Comparison of ENCODE assay signal across 1 cellular context in the genomic region with DNA sequence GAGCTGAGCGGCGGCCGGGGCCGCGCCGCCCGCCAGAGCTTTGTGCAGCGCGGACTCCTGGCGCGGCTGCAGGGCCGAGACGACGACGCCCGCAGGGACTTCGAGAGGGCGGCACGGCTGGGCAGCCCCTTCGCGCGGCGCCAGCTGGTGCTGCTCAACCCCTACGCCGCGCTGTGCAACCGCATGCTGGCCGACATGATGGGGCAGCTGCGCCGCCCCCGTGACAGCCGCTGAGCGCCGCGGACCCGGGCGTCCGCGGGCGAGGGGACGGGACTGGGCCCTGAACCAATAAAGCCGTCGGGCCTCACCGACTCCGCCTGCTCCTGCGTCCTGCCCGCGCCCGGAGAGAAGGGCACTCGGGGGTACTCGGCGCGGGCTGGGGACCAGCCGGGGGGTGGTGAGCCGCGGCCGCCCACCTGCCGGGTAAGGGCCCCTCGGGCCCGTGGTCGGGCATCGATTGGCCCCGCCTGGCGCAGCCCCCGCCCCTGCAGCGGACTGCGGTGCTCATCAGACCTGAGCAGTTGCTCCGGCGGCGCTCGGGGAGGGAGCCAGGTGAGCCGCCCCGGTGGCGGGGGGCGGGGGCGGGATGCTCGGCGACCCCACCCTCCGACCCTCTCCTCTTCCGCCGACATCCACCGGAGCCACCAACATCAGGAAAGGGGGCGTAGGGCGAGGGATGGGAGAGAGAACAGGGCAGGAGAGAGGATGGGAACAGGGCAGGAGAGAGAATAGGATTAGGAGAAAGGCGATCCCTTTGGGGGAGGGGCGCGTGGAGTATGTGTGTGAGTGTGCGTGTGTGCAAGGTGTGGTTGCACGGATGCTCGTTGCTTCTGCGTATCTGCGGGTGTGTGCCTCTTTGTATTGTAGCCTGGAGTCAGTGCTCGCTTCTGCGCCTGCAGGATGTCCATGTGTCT.
TF ChIP-seq lines count a peak whose summit lies in the region.

A gene (plus strand): TSS at position 510 of the 914 bp plus-strand sequence. CDS start 610 bp downstream, outside the sequence.

TF ChIP-seq in HepG2, 621 proteins besides CTCF, POLR2A, EP300 and RAD21 (continued from another document and continues in another):
- TF ChIP-seq, protein P1, sequence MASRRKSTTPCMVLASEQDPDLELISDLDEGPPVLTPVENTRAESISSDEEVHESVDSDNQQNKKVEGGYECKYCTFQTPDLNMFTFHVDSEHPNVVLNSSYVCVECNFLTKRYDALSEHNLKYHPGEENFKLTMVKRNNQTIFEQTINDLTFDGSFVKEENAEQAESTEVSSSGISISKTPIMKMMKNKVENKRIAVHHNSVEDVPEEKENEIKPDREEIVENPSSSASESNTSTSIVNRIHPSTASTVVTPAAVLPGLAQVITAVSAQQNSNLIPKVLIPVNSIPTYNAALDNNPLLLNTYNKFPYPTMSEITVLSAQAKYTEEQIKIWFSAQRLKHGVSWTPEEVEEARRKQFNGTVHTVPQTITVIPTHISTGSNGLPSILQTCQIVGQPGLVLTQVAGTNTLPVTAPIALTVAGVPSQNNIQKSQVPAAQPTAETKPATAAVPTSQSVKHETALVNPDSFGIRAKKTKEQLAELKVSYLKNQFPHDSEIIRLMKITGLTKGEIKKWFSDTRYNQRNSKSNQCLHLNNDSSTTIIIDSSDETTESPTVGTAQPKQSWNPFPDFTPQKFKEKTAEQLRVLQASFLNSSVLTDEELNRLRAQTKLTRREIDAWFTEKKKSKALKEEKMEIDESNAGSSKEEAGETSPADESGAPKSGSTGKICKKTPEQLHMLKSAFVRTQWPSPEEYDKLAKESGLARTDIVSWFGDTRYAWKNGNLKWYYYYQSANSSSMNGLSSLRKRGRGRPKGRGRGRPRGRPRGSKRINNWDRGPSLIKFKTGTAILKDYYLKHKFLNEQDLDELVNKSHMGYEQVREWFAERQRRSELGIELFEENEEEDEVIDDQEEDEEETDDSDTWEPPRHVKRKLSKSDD (CRISPR knock-in tag; IDR thresholded peaks at IDR 0.05; ENCODE audit: low read depth) = no peak; the same call in none of the 2 replicates
- no peak for TF ChIP-seq ZSCAN25 (CRISPR knock-in tag; IDR thresholded peaks at IDR 0.05)
- TF ChIP-seq ATF7 (IDR thresholded peaks at IDR 0.05) = no peak
- TF ChIP-seq ATF7 (CRISPR knock-in tag; IDR thresholded peaks at IDR 0.05) = no peak
- peak; percentile 74 for TF ChIP-seq KMT2A (CRISPR knock-in tag; IDR thresholded peaks at IDR 0.05)
- TF ChIP-seq, protein P2, sequence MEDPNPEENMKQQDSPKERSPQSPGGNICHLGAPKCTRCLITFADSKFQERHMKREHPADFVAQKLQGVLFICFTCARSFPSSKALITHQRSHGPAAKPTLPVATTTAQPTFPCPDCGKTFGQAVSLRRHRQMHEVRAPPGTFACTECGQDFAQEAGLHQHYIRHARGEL (CRISPR knock-in tag; IDR thresholded peaks at IDR 0.05) = 0 out of 2 replicates have a peak, but pooled peaks have one; percentile 47
- no peak for TF ChIP-seq MZF1 (CRISPR knock-in tag; IDR thresholded peaks at IDR 0.05; ENCODE audit: borderline replicate concordance)
- no peak for TF ChIP-seq ZNF598 (CRISPR knock-in tag; IDR thresholded peaks at IDR 0.05; ENCODE audit: borderline replicate concordance)
- TF ChIP-seq, protein P3, sequence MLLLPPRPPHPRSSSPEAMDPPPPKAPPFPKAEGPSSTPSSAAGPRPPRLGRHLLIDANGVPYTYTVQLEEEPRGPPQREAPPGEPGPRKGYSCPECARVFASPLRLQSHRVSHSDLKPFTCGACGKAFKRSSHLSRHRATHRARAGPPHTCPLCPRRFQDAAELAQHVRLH (CRISPR knock-in tag; IDR thresholded peaks at IDR 0.05; ENCODE audit: borderline replicate concordance, low read depth) = no peak
- 0 out of 2 replicates have a peak, but pooled peaks have one; percentile 18 for TF ChIP-seq ZNF747 (CRISPR knock-in tag; IDR thresholded peaks at IDR 0.05; ENCODE audit: borderline replicate concordance)
- peak; percentile 71 for TF ChIP-seq POLR2G (IDR thresholded peaks at IDR 0.05; ENCODE audit: low read depth, low read length)
- TF ChIP-seq NFIB (CRISPR knock-in tag; IDR thresholded peaks at IDR 0.05; ENCODE audit: borderline replicate concordance) = no peak
- TF ChIP-seq NR1H2 (CRISPR knock-in tag; IDR thresholded peaks at IDR 0.05; ENCODE audit: borderline replicate concordance, low read depth) = no peak
- peak; percentile 96 for TF ChIP-seq ZNF777 (CRISPR knock-in tag; IDR thresholded peaks at IDR 0.05)
- TF ChIP-seq, protein P4, sequence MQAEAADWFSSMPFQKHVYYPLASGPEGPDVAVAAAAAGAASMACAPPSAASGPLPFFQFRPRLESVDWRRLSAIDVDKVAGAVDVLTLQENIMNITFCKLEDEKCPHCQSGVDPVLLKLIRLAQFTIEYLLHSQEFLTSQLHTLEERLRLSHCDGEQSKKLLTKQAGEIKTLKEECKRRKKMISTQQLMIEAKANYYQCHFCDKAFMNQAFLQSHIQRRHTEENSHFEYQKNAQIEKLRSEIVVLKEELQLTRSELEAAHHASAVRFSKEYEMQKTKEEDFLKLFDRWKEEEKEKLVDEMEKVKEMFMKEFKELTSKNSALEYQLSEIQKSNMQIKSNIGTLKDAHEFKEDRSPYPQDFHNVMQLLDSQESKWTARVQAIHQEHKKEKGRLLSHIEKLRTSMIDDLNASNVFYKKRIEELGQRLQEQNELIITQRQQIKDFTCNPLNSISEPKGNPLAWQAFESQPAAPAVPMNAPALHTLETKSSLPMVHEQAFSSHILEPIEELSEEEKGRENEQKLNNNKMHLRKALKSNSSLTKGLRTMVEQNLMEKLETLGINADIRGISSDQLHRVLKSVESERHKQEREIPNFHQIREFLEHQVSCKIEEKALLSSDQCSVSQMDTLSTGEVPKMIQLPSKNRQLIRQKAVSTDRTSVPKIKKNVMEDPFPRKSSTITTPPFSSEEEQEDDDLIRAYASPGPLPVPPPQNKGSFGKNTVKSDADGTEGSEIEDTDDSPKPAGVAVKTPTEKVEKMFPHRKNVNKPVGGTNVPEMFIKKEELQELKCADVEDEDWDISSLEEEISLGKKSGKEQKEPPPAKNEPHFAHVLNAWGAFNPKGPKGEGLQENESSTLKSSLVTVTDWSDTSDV (CRISPR knock-in tag; IDR thresholded peaks at IDR 0.05) = no peak
- TF ChIP-seq, protein P5, sequence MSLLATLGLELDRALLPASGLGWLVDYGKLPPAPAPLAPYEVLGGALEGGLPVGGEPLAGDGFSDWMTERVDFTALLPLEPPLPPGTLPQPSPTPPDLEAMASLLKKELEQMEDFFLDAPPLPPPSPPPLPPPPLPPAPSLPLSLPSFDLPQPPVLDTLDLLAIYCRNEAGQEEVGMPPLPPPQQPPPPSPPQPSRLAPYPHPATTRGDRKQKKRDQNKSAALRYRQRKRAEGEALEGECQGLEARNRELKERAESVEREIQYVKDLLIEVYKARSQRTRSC (CRISPR knock-in tag; IDR thresholded peaks at IDR 0.05; ENCODE audit: low read depth) = no peak
- TF ChIP-seq FOXO1 (CRISPR knock-in tag; IDR thresholded peaks at IDR 0.05) = 0 out of 2 replicates have a peak, but pooled peaks have one; percentile 8
- TF ChIP-seq ADNP (CRISPR knock-in tag; IDR thresholded peaks at IDR 0.05) = no peak
- TF ChIP-seq, protein P6, sequence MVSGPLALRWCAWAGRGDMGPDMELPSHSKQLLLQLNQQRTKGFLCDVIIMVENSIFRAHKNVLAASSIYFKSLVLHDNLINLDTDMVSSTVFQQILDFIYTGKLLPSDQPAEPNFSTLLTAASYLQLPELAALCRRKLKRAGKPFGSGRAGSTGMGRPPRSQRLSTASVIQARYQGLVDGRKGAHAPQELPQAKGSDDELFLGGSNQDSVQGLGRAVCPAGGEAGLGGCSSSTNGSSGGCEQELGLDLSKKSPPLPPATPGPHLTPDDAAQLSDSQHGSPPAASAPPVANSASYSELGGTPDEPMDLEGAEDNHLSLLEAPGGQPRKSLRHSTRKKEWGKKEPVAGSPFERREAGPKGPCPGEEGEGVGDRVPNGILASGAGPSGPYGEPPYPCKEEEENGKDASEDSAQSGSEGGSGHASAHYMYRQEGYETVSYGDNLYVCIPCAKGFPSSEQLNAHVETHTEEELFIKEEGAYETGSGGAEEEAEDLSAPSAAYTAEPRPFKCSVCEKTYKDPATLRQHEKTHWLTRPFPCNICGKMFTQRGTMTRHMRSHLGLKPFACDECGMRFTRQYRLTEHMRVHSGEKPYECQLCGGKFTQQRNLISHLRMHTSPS (CRISPR knock-in tag; IDR thresholded peaks at IDR 0.05; ENCODE audit: low read depth) = no peak
- no peak for TF ChIP-seq RFXANK (CRISPR knock-in tag; IDR thresholded peaks at IDR 0.05)
- TF ChIP-seq, protein P7, sequence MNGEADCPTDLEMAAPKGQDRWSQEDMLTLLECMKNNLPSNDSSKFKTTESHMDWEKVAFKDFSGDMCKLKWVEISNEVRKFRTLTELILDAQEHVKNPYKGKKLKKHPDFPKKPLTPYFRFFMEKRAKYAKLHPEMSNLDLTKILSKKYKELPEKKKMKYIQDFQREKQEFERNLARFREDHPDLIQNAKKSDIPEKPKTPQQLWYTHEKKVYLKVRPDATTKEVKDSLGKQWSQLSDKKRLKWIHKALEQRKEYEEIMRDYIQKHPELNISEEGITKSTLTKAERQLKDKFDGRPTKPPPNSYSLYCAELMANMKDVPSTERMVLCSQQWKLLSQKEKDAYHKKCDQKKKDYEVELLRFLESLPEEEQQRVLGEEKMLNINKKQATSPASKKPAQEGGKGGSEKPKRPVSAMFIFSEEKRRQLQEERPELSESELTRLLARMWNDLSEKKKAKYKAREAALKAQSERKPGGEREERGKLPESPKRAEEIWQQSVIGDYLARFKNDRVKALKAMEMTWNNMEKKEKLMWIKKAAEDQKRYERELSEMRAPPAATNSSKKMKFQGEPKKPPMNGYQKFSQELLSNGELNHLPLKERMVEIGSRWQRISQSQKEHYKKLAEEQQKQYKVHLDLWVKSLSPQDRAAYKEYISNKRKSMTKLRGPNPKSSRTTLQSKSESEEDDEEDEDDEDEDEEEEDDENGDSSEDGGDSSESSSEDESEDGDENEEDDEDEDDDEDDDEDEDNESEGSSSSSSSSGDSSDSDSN (CRISPR knock-in tag; IDR thresholded peaks at IDR 0.05) = peak; percentile 81; the same call in 1 of the 2 replicates
- TF ChIP-seq KDM4B (CRISPR knock-in tag; IDR thresholded peaks at IDR 0.05) = no peak
- TF ChIP-seq RBFOX2 (IDR thresholded peaks at IDR 0.05; ENCODE audit: low read depth, low read length) = peak; percentile 88
- no peak for TF ChIP-seq LCORL (IDR thresholded peaks at IDR 0.05)
- TF ChIP-seq LCORL (CRISPR knock-in tag; IDR thresholded peaks at IDR 0.05) = no peak; the same call in 1 of the 2 replicates
- TF ChIP-seq, protein P8, sequence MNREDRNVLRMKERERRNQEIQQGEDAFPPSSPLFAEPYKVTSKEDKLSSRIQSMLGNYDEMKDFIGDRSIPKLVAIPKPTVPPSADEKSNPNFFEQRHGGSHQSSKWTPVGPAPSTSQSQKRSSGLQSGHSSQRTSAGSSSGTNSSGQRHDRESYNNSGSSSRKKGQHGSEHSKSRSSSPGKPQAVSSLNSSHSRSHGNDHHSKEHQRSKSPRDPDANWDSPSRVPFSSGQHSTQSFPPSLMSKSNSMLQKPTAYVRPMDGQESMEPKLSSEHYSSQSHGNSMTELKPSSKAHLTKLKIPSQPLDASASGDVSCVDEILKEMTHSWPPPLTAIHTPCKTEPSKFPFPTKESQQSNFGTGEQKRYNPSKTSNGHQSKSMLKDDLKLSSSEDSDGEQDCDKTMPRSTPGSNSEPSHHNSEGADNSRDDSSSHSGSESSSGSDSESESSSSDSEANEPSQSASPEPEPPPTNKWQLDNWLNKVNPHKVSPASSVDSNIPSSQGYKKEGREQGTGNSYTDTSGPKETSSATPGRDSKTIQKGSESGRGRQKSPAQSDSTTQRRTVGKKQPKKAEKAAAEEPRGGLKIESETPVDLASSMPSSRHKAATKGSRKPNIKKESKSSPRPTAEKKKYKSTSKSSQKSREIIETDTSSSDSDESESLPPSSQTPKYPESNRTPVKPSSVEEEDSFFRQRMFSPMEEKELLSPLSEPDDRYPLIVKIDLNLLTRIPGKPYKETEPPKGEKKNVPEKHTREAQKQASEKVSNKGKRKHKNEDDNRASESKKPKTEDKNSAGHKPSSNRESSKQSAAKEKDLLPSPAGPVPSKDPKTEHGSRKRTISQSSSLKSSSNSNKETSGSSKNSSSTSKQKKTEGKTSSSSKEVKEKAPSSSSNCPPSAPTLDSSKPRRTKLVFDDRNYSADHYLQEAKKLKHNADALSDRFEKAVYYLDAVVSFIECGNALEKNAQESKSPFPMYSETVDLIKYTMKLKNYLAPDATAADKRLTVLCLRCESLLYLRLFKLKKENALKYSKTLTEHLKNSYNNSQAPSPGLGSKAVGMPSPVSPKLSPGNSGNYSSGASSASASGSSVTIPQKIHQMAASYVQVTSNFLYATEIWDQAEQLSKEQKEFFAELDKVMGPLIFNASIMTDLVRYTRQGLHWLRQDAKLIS (CRISPR knock-in tag; IDR thresholded peaks at IDR 0.05) = no peak
- no peak for TF ChIP-seq CHD2 (IDR thresholded peaks at IDR 0.05; ENCODE audit: low read depth, low read length)
- no peak for TF ChIP-seq ZNF460 (CRISPR knock-in tag; IDR thresholded peaks at IDR 0.05; ENCODE audit: borderline replicate concordance)
- TF ChIP-seq, protein P9, sequence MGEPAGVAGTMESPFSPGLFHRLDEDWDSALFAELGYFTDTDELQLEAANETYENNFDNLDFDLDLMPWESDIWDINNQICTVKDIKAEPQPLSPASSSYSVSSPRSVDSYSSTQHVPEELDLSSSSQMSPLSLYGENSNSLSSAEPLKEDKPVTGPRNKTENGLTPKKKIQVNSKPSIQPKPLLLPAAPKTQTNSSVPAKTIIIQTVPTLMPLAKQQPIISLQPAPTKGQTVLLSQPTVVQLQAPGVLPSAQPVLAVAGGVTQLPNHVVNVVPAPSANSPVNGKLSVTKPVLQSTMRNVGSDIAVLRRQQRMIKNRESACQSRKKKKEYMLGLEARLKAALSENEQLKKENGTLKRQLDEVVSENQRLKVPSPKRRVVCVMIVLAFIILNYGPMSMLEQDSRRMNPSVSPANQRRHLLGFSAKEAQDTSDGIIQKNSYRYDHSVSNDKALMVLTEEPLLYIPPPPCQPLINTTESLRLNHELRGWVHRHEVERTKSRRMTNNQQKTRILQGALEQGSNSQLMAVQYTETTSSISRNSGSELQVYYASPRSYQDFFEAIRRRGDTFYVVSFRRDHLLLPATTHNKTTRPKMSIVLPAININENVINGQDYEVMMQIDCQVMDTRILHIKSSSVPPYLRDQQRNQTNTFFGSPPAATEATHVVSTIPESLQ (CRISPR knock-in tag; conservative IDR thresholded peaks at IDR 0.05) = no peak; the same call in 1 of the 2 replicates
- no peak for TF ChIP-seq REXO4 (CRISPR knock-in tag; IDR thresholded peaks at IDR 0.05; ENCODE audit: borderline replicate concordance)
- TF ChIP-seq, protein P10, sequence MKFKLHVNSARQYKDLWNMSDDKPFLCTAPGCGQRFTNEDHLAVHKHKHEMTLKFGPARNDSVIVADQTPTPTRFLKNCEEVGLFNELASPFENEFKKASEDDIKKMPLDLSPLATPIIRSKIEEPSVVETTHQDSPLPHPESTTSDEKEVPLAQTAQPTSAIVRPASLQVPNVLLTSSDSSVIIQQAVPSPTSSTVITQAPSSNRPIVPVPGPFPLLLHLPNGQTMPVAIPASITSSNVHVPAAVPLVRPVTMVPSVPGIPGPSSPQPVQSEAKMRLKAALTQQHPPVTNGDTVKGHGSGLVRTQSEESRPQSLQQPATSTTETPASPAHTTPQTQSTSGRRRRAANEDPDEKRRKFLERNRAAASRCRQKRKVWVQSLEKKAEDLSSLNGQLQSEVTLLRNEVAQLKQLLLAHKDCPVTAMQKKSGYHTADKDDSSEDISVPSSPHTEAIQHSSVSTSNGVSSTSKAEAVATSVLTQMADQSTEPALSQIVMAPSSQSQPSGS (CRISPR knock-in tag; IDR thresholded peaks at IDR 0.05) = peak; percentile 35; the same call in 1 of the 2 replicates
- TF ChIP-seq, protein P11, sequence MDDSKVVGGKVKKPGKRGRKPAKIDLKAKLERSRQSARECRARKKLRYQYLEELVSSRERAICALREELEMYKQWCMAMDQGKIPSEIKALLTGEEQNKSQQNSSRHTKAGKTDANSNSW (CRISPR knock-in tag; IDR thresholded peaks at IDR 0.05; ENCODE audit: borderline replicate concordance) = no peak
